In the genomic region with DNA sequence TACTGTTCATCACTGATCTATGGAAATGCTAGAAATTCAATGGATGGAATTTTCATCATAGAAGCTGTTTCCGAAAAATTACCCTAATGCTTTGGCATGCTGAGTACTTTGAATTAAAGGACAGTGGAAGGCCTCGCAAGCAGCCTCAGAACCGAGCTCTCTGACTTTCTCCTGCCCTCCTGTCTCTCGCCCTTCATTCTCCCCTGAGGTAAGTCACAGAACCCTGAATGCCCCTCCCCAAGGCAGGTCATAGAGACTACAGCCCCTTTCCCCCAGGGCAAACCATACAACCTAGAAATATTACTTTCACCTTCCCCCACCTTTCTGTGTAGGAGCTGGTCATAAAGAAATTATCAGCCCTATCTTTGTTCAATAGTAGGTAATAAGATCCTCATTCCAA, we compare ENCODE assay signal across 25 cellular contexts.
"Had no signal": no experiment of that assay in that cellular context is flagged by ENCODE, and none has a peak within 500 bp of the region (broad histone marks: within the 10 kb centered on the region; RNA-seq: fewer than 3 reads in every experiment).

No MANE protein-coding gene starts in this region.

- H3K27me3 ChIP-seq: dorsolateral prefrontal cortex, esophagus muscularis mucosa, foreskin keratinocyte, tibial nerve, vagina had no signal

- H3K36me3 Mint-ChIP-seq: immature natural killer cell; naive B cell; natural killer cell treated with Interleukin-12 subunit alpha and Interleukin-12 subunit beta and Interleukin-15 and Interleukin-18, amount 100 ng/mL, for 72 hours; stimulated activated naive B cell treated with anti-CD40 and anti-IgM and Interleukin-4, amounts not matched to agents 10 μg/mL and 1 μg/mL and 100 μg/mL, for 72 hours had no signal

- ATAC-seq: foreskin keratinocyte; left ventricle myocardium superior; psoas muscle; right cardiac atrium; stimulated activated naive B cell treated with anti-CD40 and anti-IgM and Interleukin-4, amounts not matched to agents 10 μg/mL and 1 μg/mL and 100 μg/mL, for 72 hours had no signal

- H3K9me3 Mint-ChIP-seq: immature natural killer cell; naive B cell; natural killer cell treated with Interleukin-12 subunit alpha and Interleukin-12 subunit beta and Interleukin-15 and Interleukin-18, amount 100 ng/mL, for 72 hours; neural crest cell; stimulated activated naive B cell treated with anti-CD40 and anti-IgM and Interleukin-4, amounts not matched to agents 10 μg/mL and 1 μg/mL and 100 μg/mL, for 72 hours; stimulated activated naive CD8-positive, alpha-beta T cell treated with anti-CD3 and anti-CD28 coated beads, Interleukin-15, Interleukin-2, amounts not matched to agents 100 ng/mL and 50 ng/mL, for 24 hours had no signal

- FAIRE-seq: colon, endothelial cell of umbilical vein, keratinocyte had no signal

- H3K4me3 ChIP-seq: dorsolateral prefrontal cortex, esophagus muscularis mucosa, lower lobe of right lung, mucosa of descending colon, psoas muscle, skin epidermis, thoracic aorta, tibial nerve, vagina had no signal

- H3K27ac Mint-ChIP-seq: immature natural killer cell; natural killer cell treated with Interleukin-12 subunit alpha and Interleukin-12 subunit beta and Interleukin-15 and Interleukin-18, amount 100 ng/mL, for 72 hours; stimulated activated naive B cell treated with anti-CD40 and anti-IgM and Interleukin-4, amounts not matched to agents 10 μg/mL and 1 μg/mL and 100 μg/mL, for 72 hours; stimulated activated naive CD8-positive, alpha-beta T cell treated with anti-CD3 and anti-CD28 coated beads, Interleukin-15, Interleukin-2, amounts not matched to agents 100 ng/mL and 50 ng/mL, for 24 hours had no signal

- H3K27ac ChIP-seq: dorsolateral prefrontal cortex, esophagus muscularis mucosa, foreskin keratinocyte, lower lobe of right lung, psoas muscle, skin epidermis, thoracic aorta, tibial nerve, vagina had no signal

- H3K4me1 Mint-ChIP-seq: naive B cell; neural crest cell; stimulated activated naive B cell treated with anti-CD40 and anti-IgM and Interleukin-4, amounts not matched to agents 10 μg/mL and 1 μg/mL and 100 μg/mL, for 72 hours had no signal

- H3K4me3 Mint-ChIP-seq: immature natural killer cell; natural killer cell treated with Interleukin-12 subunit alpha and Interleukin-12 subunit beta and Interleukin-15 and Interleukin-18, amount 100 ng/mL, for 72 hours; neural crest cell; stimulated activated naive B cell treated with anti-CD40 and anti-IgM and Interleukin-4, amounts not matched to agents 10 μg/mL and 1 μg/mL and 100 μg/mL, for 72 hours; stimulated activated naive CD8-positive, alpha-beta T cell treated with anti-CD3 and anti-CD28 coated beads, Interleukin-15, Interleukin-2, amounts not matched to agents 100 ng/mL and 50 ng/mL, for 24 hours had no signal

- H3K27me3 Mint-ChIP-seq: naive B cell; stimulated activated naive B cell treated with anti-CD40 and anti-IgM and Interleukin-4, amounts not matched to agents 10 μg/mL and 1 μg/mL and 100 μg/mL, for 72 hours; stimulated activated naive CD8-positive, alpha-beta T cell treated with anti-CD3 and anti-CD28 coated beads, Interleukin-15, Interleukin-2, amounts not matched to agents 100 ng/mL and 50 ng/mL, for 24 hours had no signal

- H3K4me1 ChIP-seq: foreskin keratinocyte, psoas muscle had no signal

- H3K36me3 ChIP-seq: esophagus muscularis mucosa, lower lobe of right lung, thoracic aorta, tibial nerve, vagina had no signal

- DNase-seq: dorsolateral prefrontal cortex; effector CD8-positive, alpha-beta T cell; foreskin keratinocyte; hypothalamus; immature natural killer cell; left ventricle myocardium superior; lower lobe of right lung; mucosa of descending colon; naive B cell; psoas muscle; right cardiac atrium; stimulated activated CD4-positive, alpha-beta T cell treated with anti-CD3 and anti-CD28 coated beads, Interleukin-15, amount 100 ng/mL, for 24 hours; stimulated activated CD4-positive, alpha-beta T cell treated with anti-CD3 and anti-CD28 coated beads, Interleukin-2, amount 100 ng/mL, for 48 hours; stimulated activated naive B cell treated with anti-CD40 and anti-IgM and Interleukin-4, amounts not matched to agents 10 μg/mL and 1 μg/mL and 100 μg/mL, for 72 hours had no signal

- H3K9me3 ChIP-seq: esophagus muscularis mucosa, lower lobe of right lung, mucosa of descending colon, psoas muscle, thoracic aorta, tibial nerve, vagina had no signal
